Comparison of ENCODE assay signal across 16 cellular contexts in the genomic region with DNA sequence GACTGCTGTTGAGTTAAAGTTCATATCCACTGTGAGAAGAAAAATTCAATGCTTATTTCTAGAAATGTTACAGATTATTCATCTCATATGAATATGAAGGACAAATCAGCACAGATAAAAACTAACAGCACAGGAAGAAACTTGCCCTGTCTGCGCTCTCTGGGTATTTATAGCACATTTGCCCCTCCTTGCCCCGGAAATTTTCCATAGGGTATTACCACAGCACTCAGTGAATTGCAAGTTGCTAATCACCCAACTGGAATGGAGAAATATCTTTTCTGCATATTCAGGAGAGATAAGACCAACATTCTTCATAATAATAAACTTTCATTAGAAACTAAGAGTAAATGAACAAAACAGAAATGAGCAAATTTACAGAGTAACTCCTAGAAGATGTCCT.
A peak's percentile ranks its signal among the peaks of the same experiment; 100 is the strongest.
DNase-seq lines count a peak whose midpoint lies in the region; ATAC-seq and TF ChIP-seq lines count a peak whose summit lies in the region.
"Had no signal": no experiment of that assay in that cellular context is flagged by ENCODE, and none has a peak within 500 bp of the region (broad histone marks: within the 10 kb centered on the region; RNA-seq: fewer than 3 reads in every experiment).

No MANE protein-coding gene starts in this region.

- no peak for TF ChIP-seq POLR2A in IMR-90 (IDR thresholded peaks at IDR 0.05; ENCODE audit: low read depth, low read length)
- no peak for TF ChIP-seq POLR2A in esophagus squamous epithelium (IDR thresholded peaks at IDR 0.05)
- no peak for TF ChIP-seq POLR2A in transverse colon (IDR thresholded peaks at IDR 0.05)

- H2BK120ac ChIP-seq in IMR-90 (ENCODE audit: low read depth, low read length): no peak overlapping the region

- no peak overlapping the region for H4K91ac ChIP-seq in IMR-90 (ENCODE audit: insufficient read depth, low read depth, low read length)

- no peaks in the 10 kb centered on the region for H3K9me3 ChIP-seq in IMR-90 (ENCODE audit: control insufficient read depth, insufficient read depth, low read length)
- no peaks in the 10 kb centered on the region for H3K9me3 ChIP-seq in esophagus squamous epithelium
- H3K9me3 ChIP-seq in transverse colon: no peaks in the 10 kb centered on the region

- POLR2A ChIA-PET in IMR-90 (lab: Charles Lee; ENCODE audit: unreplicated experiment): no interaction called here

- H4K8ac ChIP-seq in IMR-90 (ENCODE audit: low read depth in 2 of 2, low read length in 2 of 2): no peak overlapping the region

- no peak overlapping the region for H2BK5ac ChIP-seq in IMR-90 (ENCODE audit: low read depth, low read length, poor library complexity, severe bottlenecking)

- H3K9me1 ChIP-seq in IMR-90 (ENCODE audit: insufficient read depth, low read length): no peaks in the 10 kb centered on the region

- no peak overlapping the region for H3K18ac ChIP-seq in IMR-90 (ENCODE audit: low read depth, low read length)

- H3K56ac ChIP-seq in IMR-90 (ENCODE audit: extremely low read depth, insufficient read depth, low read length): no peak overlapping the region

- H2BK20ac ChIP-seq in IMR-90 (ENCODE audit: low read depth, low read length): no peak overlapping the region

- no peaks in the 10 kb centered on the region for H3K27me3 Mint-ChIP-seq in nephron (ENCODE audit: low read depth)

- TF ChIP-seq EP300 in transverse colon (IDR thresholded peaks at IDR 0.05; ENCODE audit: low read depth): no peak

- TF ChIP-seq CTCF in IMR-90 (conservative IDR thresholded peaks at IDR 0.05; ENCODE audit: low read depth, low read length) (no peak), esophagus squamous epithelium (IDR thresholded peaks at IDR 0.05) (peak in 1 of 6 experiments; percentile 2), nephron (IDR thresholded peaks at IDR 0.05; ENCODE audit: unreplicated experiment in 3 of 3) (no peak), transverse colon (IDR thresholded peaks at IDR 0.05) (no peak)

- CTCF ChIA-PET in IMR-90 (lab: Yijun Ruan, JAX): no interaction called here

- no peak overlapping the region for H3K9ac ChIP-seq in IMR-90 (ENCODE audit: low read depth, low read length)

- H4K20me1 ChIP-seq in IMR-90 (ENCODE audit: insufficient read depth, low read length): no peaks in the 10 kb centered on the region

- dilution Hi-C loops in IMR-90 (cut with HindIII; ENCODE audit: low sequenced_read_pairs, unreplicated experiment): no loop called here

- in situ Hi-C loops in IMR-90 (cut with MboI; ENCODE audit: low sequenced_read_pairs): no loop called here
- in situ Hi-C loops in transverse colon (cut with MboI; ENCODE audit: low pct_ligation_motif_present in 1 of 4, low pct_unique_long_range_greater_than_20kb in 1 of 4, low sequenced_read_pairs in 3 of 4): no loop called here

- no peak for ATAC-seq in IMR-90 (ENCODE audit: low read depth)
- no peak for ATAC-seq in HG02884 (IDR thresholded peaks at IDR 0.05; ENCODE audit: unreplicated experiment)
- ATAC-seq: Panc1, Right ventricle myocardium inferior had no signal

- H3K4me3 ChIP-seq in IMR-90 (ENCODE audit: insufficient read depth, low read depth, low read length): no peak overlapping the region
- no peak overlapping the region for H3K4me3 ChIP-seq in esophagus squamous epithelium
- no peak overlapping the region for H3K4me3 ChIP-seq in transverse colon

- WGBS in IMR-90 (ENCODE audit: extremely low coverage in 2 of 2, insufficient read length in 1 of 2), 2 experiments: no CpG with 5 or more reads among the region's 2 CpGs
- WGBS in esophagus squamous epithelium, 2 donors: 25 to 56% methylated on average over 2 of the region's 2 CpGs
- 69% methylated on average over 2 of the region's 2 CpGs for WGBS in transverse colon (ENCODE audit: low coverage in 1 of 2), 2 donors

- H3K4me2 ChIP-seq in IMR-90 (ENCODE audit: low read depth, low read length): no peak overlapping the region

- H3K23ac ChIP-seq in IMR-90 (ENCODE audit: low read depth, low read length): no peak overlapping the region

- H3K4me1 ChIP-seq in IMR-90 (ENCODE audit: control insufficient read depth, insufficient read depth, low read length) (no peaks in the 10 kb centered on the region), esophagus squamous epithelium (peaks cover 6 to 41% (median 24%) of the 10 kb centered on the region in 3 donors), transverse colon (no peaks in the 10 kb centered on the region)

- H3K9me3 Mint-ChIP-seq in nephron: peaks cover 12% of the 10 kb centered on the region

- DNase-seq in IMR-90: peak; percentile 1
- DNase-seq in amniotic epithelial cell (ENCODE audit: low read depth): peak; percentile 58
- DNase-seq in esophagus squamous epithelium (lab: John Stamatoyannopoulos, UW): no peak
- no peak for DNase-seq in transverse colon
- no peak for DNase-seq in NCI-H1694 treated with DMSO at 0.1 percent for 48 hours (lab: John Stamatoyannopoulos, UW)
- no peak for DNase-seq in activated naive CD4-positive, alpha-beta T cell treated with Interleukin-2 at 50 U/mL for 16 hours
- DNase-seq: CD4-positive, CD25-positive, alpha-beta regulatory T cell; GF-D8; KBM-7; NCI-H1436 treated with DMSO at 0.1 percent for 48 hours; NCI-H2081 treated with DMSO at 0.1 percent for 48 hours; NCI-H510A had no signal

- intact Hi-C loops in IMR-90 (cut with micrococcal nuclease) (no loop called here), esophagus squamous epithelium (cut with DNase I) (no loop called here), transverse colon (cut with DNase I; ENCODE audit: low total_unique reads) (no loop called here)

- peak overlapping the region in 2 of 3 experiments; percentile 23 to 51 for H3K27ac Mint-ChIP-seq in nephron
- H3K27ac Mint-ChIP-seq: CD4-positive, CD25-positive, alpha-beta regulatory T cell had no signal

- H3K36me3 ChIP-seq in IMR-90 (ENCODE audit: control insufficient read depth, insufficient read depth, low read length) (no peaks in the 10 kb centered on the region), esophagus squamous epithelium (no peaks in the 10 kb centered on the region), transverse colon (no peaks in the 10 kb centered on the region)

- H2AK9ac ChIP-seq in IMR-90 (replicated peaks; ENCODE audit: low read depth, low read length, poor library complexity): no peak overlapping the region

- TF ChIP-seq RAD21 in IMR-90 (IDR thresholded peaks at IDR 0.05; ENCODE audit: low read length): no peak

- no peak overlapping the region for H2AK5ac ChIP-seq in IMR-90 (ENCODE audit: low read depth, low read length)

- H3K4me3 Mint-ChIP-seq in nephron: no peak overlapping the region
- H3K4me3 Mint-ChIP-seq: CD4-positive, CD25-positive, alpha-beta regulatory T cell had no signal

- H3K79me1 ChIP-seq in IMR-90 (ENCODE audit: low read depth in 1 of 2, low read length in 2 of 2): no peaks in the 10 kb centered on the region

- no peak overlapping the region for H3K14ac ChIP-seq in IMR-90 (replicated peaks; ENCODE audit: low read depth, low read length)

- H4K5ac ChIP-seq in IMR-90 (ENCODE audit: low read depth, low read length): no peak overlapping the region

- no peak overlapping the region for H3K4ac ChIP-seq in IMR-90 (ENCODE audit: low read depth, low read length)

- no peak overlapping the region for H2AFZ ChIP-seq in IMR-90 (replicated peaks; ENCODE audit: low read length, poor library complexity)

- no TSS peak for BruUV-seq in IMR-90 (replicated peaks; lab: Mats Ljungman, UMichigan)

- peaks cover 2% of the 10 kb centered on the region for H3K36me3 Mint-ChIP-seq in nephron (ENCODE audit: low read depth)

- H2BK15ac ChIP-seq in IMR-90 (ENCODE audit: low read depth, low read length): no peak overlapping the region

- H3K27me3 ChIP-seq in IMR-90 (ENCODE audit: control insufficient read depth, insufficient read depth, low read length) (no peaks in the 10 kb centered on the region), esophagus squamous epithelium (no peaks in the 10 kb centered on the region), transverse colon (peaks cover 4% of the 10 kb centered on the region)

- H3K27ac ChIP-seq in IMR-90 (ENCODE audit: insufficient read depth, low read length) (no peak overlapping the region), esophagus squamous epithelium (peak overlapping the region in 3 of 4 donors; percentile 30 to 45 (median 43)), transverse colon (no peak overlapping the region)

- peaks cover 11% of the 10 kb centered on the region for H3K4me1 Mint-ChIP-seq in nephron

TF ChIP-seq in IMR-90, 13 proteins besides CTCF, POLR2A, EP300 and RAD21:
- no peak for TF ChIP-seq RFX5 (IDR thresholded peaks at IDR 0.05; ENCODE audit: low read depth, low read length)
- TF ChIP-seq CEBPB (IDR thresholded peaks at IDR 0.05; ENCODE audit: low read depth, low read length): no peak
TF ChIP-seq in IMR-90: peak in this region for 0.

Comparison
In these comparisons a context has a peak if more than half of its experiments do, and no peak if none do; other contexts are left out.
1. DNase-seq: peak in IMR-90 (single experiment) and amniotic epithelial cell (single experiment); none in esophagus squamous epithelium (single experiment), transverse colon (single experiment), NCI-H1694 treated with DMSO at 0.1 percent for 48 hours (single experiment) and activated naive CD4-positive, alpha-beta T cell treated with Interleukin-2 at 50 U/mL for 16 hours (single experiment).
2. H3K27ac ChIP-seq: peak in esophagus squamous epithelium (3 of 4); none in IMR-90 (single experiment) and transverse colon (0 of 4).